18 cellular contexts compared by ENCODE assay signal in genomic region chr20:57704245-57704644, GRCh38. TPM values are rescaled to one million over a fixed set of nuclear protein-coding genes. Genes with fewer than 3 reads are reported as not detected.
A peak's percentile ranks its signal among the peaks of the same experiment; 100 is the strongest.
DNase-seq lines count a peak whose midpoint lies in the region; ATAC-seq, FAIRE-seq and TF ChIP-seq lines count a peak whose summit lies in the region.
"Had no signal": no experiment of that assay in that cellular context is flagged by ENCODE, and none has a peak within 500 bp of the region (broad histone marks: within the 10 kb centered on the region; RNA-seq: fewer than 3 reads in every experiment).

No MANE protein-coding gene starts in this region.

- dilution Hi-C loops in keratinocyte (cut with MboI; ENCODE audit: extremely low pct_ligation_motif_present, low sequenced_read_pairs), result no loop called here

- no peak overlapping the region for H2AFZ ChIP-seq in keratinocyte (ENCODE audit: control insufficient read depth, low read length)

- H3K36me3 Mint-ChIP-seq in activated naive CD8-positive, alpha-beta T cell treated with anti-CD3 and anti-CD28 coated beads for 36 hours, result no peaks in the 10 kb centered on the region
- peaks cover 2% of the 10 kb centered on the region for H3K36me3 Mint-ChIP-seq in activated naive CD8-positive, alpha-beta T cell treated with anti-CD3 and anti-CD28 coated beads, Interleukin-2, amount 50 U/mL, for 24 hours (ENCODE audit: low read depth)

- H3K9me3 Mint-ChIP-seq in activated naive CD8-positive, alpha-beta T cell treated with anti-CD3 and anti-CD28 coated beads for 36 hours, result no peaks in the 10 kb centered on the region
- no peaks in the 10 kb centered on the region for H3K9me3 Mint-ChIP-seq in activated naive CD8-positive, alpha-beta T cell treated with anti-CD3 and anti-CD28 coated beads, Interleukin-2, amount 50 U/mL, for 24 hours
- H3K9me3 Mint-ChIP-seq: activated CD8-positive, alpha-beta T cell treated with anti-CD3 and anti-CD28 coated beads for 36 hours had no signal

- TF ChIP-seq CTCF in VCaP (conservative IDR thresholded peaks at IDR 0.05) (no peak), keratinocyte (optimal IDR thresholded peaks at IDR 0.05 in 1 of 3, IDR thresholded peaks at IDR 0.05 in 1 of 3, conservative IDR thresholded peaks at IDR 0.05 in 1 of 3; ENCODE audit: extremely low read depth in 1 of 3, insufficient read depth in 2 of 3, low read length in 3 of 3) (no peak), vagina (IDR thresholded peaks at IDR 0.05) (no peak)

- H3K27ac Mint-ChIP-seq in activated naive CD8-positive, alpha-beta T cell treated with anti-CD3 and anti-CD28 coated beads for 36 hours, result peak overlapping the region; percentile 38
- H3K27ac Mint-ChIP-seq in activated naive CD8-positive, alpha-beta T cell treated with anti-CD3 and anti-CD28 coated beads, Interleukin-2, amount 50 U/mL, for 24 hours, result no peak overlapping the region
- H3K27ac Mint-ChIP-seq: activated CD8-positive, alpha-beta T cell treated with anti-CD3 and anti-CD28 coated beads for 36 hours had no signal

- no peak overlapping the region for H3K4me2 ChIP-seq in keratinocyte (ENCODE audit: control insufficient read depth, extremely low read depth, insufficient read depth, low read depth, low read length)

- TF ChIP-seq POLR2A in vagina (IDR thresholded peaks at IDR 0.05), result no peak

- peaks cover 100% of the 10 kb centered on the region for H3K79me2 ChIP-seq in keratinocyte (ENCODE audit: control insufficient read depth, insufficient read depth, low read length)

- H3K27me3 ChIP-seq in keratinocyte (ENCODE audit: control insufficient read depth, extremely low read depth, insufficient read depth, low read length), result no peaks in the 10 kb centered on the region
- no peaks in the 10 kb centered on the region for H3K27me3 ChIP-seq in vagina
- H3K27me3 ChIP-seq: suprapubic skin had no signal

- H3K27me3 Mint-ChIP-seq in activated naive CD8-positive, alpha-beta T cell treated with anti-CD3 and anti-CD28 coated beads for 36 hours, result peaks cover 11% of the 10 kb centered on the region
- peaks cover 10% of the 10 kb centered on the region for H3K27me3 Mint-ChIP-seq in activated naive CD8-positive, alpha-beta T cell treated with anti-CD3 and anti-CD28 coated beads, Interleukin-2, amount 50 U/mL, for 24 hours

- H3K4me1 Mint-ChIP-seq in activated naive CD8-positive, alpha-beta T cell treated with anti-CD3 and anti-CD28 coated beads for 36 hours, result peaks cover 31% of the 10 kb centered on the region
- H3K4me1 Mint-ChIP-seq in activated naive CD8-positive, alpha-beta T cell treated with anti-CD3 and anti-CD28 coated beads, Interleukin-2, amount 50 U/mL, for 24 hours, result peaks cover 52% of the 10 kb centered on the region

- intact Hi-C loops in vagina (cut with DNase I), result no loop called here

- H4K20me1 ChIP-seq in keratinocyte (ENCODE audit: control insufficient read depth, extremely low read depth, insufficient read depth, low read length), result peaks cover 54% of the 10 kb centered on the region

- no peak for ATAC-seq in activated naive CD8-positive, alpha-beta T cell treated with anti-CD3 and anti-CD28 coated beads, Interleukin-2, amount 50 U/mL, for 24 hours
- ATAC-seq in GM19328 (IDR thresholded peaks at IDR 0.05; ENCODE audit: unreplicated experiment), result no peak
- ATAC-seq: activated CD8-positive, alpha-beta T cell treated with anti-CD3 and anti-CD28 coated beads for 36 hours; left colon had no signal

- no peak for DNase-seq in activated naive CD8-positive, alpha-beta T cell treated with anti-CD3 and anti-CD28 coated beads for 36 hours
- no peak for DNase-seq in activated naive CD8-positive, alpha-beta T cell treated with anti-CD3 and anti-CD28 coated beads, Interleukin-2, amount 50 U/mL, for 24 hours
- no peak for DNase-seq in keratinocyte (ENCODE audit: low read depth, low spot score)
- no peak for DNase-seq in vagina (ENCODE audit: extremely low spot score in 2 of 2)
- no peak for DNase-seq in stimulated activated CD4-positive, alpha-beta T cell treated with anti-CD3 and anti-CD28 coated beads, Interleukin-15, amount 100 ng/mL, for 24 hours
- DNase-seq in stimulated activated naive CD4-positive, alpha-beta T cell (lab: John Stamatoyannopoulos, UW), result no peak
- DNase-seq: activated CD8-positive, alpha-beta T cell treated with anti-CD3 and anti-CD28 coated beads for 36 hours; activated naive CD4-positive, alpha-beta T cell; activated T-cell treated with anti-CD3 and anti-CD28 coated beads, Interleukin-2, amount 50 U/mL, for 1 hour; amniotic stem cell; left colon; NCI-H1694; NCI-H2171; NCI-H524 treated with DMSO at 0.1 percent for 48 hours; T1000 had no signal

- H3K27ac ChIP-seq in VCaP, result peak overlapping the region; percentile 99
- no peak overlapping the region for H3K27ac ChIP-seq in keratinocyte (ENCODE audit: control insufficient read depth, insufficient read depth, low read length)
- H3K27ac ChIP-seq in vagina, result peak overlapping the region; percentile 78
- H3K27ac ChIP-seq: suprapubic skin had no signal

- peaks cover 13% of the 10 kb centered on the region for H3K9me1 ChIP-seq in keratinocyte (ENCODE audit: control insufficient read depth, extremely low read depth, insufficient read depth, low read length)

- FAIRE-seq in keratinocyte (lab: Jason Lieb, UNC), result no peak

- H3K4me3 ChIP-seq in keratinocyte (ENCODE audit: control insufficient read depth in 2 of 3, extremely low read depth in 1 of 3, insufficient read depth in 2 of 3, low read depth in 1 of 3, low read length in 3 of 3), result no peak overlapping the region
- H3K4me3 ChIP-seq in vagina, result no peak overlapping the region
- H3K4me3 ChIP-seq: suprapubic skin had no signal

- H3K9ac ChIP-seq in keratinocyte (ENCODE audit: control insufficient read depth, extremely low read depth, insufficient read depth, low read length), result peak overlapping the region; percentile 10

- H3K4me1 ChIP-seq in keratinocyte (ENCODE audit: control insufficient read depth, extremely low read depth, insufficient read depth, low read length), result peaks cover 68% of the 10 kb centered on the region
- H3K4me1 ChIP-seq in vagina, result peaks cover 85% of the 10 kb centered on the region

- no peak overlapping the region for H3K4me3 Mint-ChIP-seq in activated naive CD8-positive, alpha-beta T cell treated with anti-CD3 and anti-CD28 coated beads for 36 hours
- H3K4me3 Mint-ChIP-seq in activated naive CD8-positive, alpha-beta T cell treated with anti-CD3 and anti-CD28 coated beads, Interleukin-2, amount 50 U/mL, for 24 hours, result no peak overlapping the region
- H3K4me3 Mint-ChIP-seq: activated CD8-positive, alpha-beta T cell treated with anti-CD3 and anti-CD28 coated beads for 36 hours had no signal

- H3K36me3 ChIP-seq in keratinocyte (ENCODE audit: control insufficient read depth in 2 of 2, extremely low read depth in 1 of 2, insufficient read depth in 2 of 2, low read length in 2 of 2) (peaks cover 8 to 65% of the 10 kb centered on the region in 2 experiments), vagina (no peaks in the 10 kb centered on the region)
- H3K36me3 ChIP-seq: suprapubic skin had no signal

- H3K9me3 ChIP-seq in keratinocyte (ENCODE audit: control insufficient read depth, low read depth, low read length) (no peaks in the 10 kb centered on the region), vagina (no peaks in the 10 kb centered on the region)
- H3K9me3 ChIP-seq: suprapubic skin had no signal

RNA-seq across cellular contexts. Expression of gene PMEPA1, which starts 5.6 kb away (rescaled TPM):
- total RNA-seq in activated naive CD8-positive, alpha-beta T cell treated with anti-CD3 and anti-CD28 coated beads for 36 hours, result 1 to 10 TPM; 1.0 to 1.7 TPM
- polyA plus RNA-seq in keratinocyte, result 29.0 to 84.0 TPM (median 50.7 TPM) in 3 replicates
- polyA plus RNA-seq in keratinocyte (2011; ENCODE audit: low read depth), result 14.2 TPM
- polyA plus RNA-seq in keratinocyte (2011; cell fraction: cytosol; rRNA removed), result 40.6 and 82.2 TPM in 2 replicates
- 70.2 and 80.4 TPM in 2 replicates for polyA plus RNA-seq in keratinocyte (2011; cell fraction: nucleus; rRNA removed)
- 20.6 and 151 TPM in 2 replicates for polyA plus RNA-seq in keratinocyte (2012; ENCODE audit: low replicate concordance)
- 41.7 to 94.9 TPM (median 50.4 TPM) in 3 replicates for polyA minus RNA-seq in keratinocyte
- 149 TPM for polyA minus RNA-seq in keratinocyte (2011; cell fraction: cytosol; rRNA and poly(A)+ RNA removed)
- polyA minus RNA-seq in keratinocyte (2011; cell fraction: nucleus; rRNA and poly(A)+ RNA removed), result 70.1 and 74.7 TPM in 2 replicates
- total RNA-seq in vagina, result 11.3 TPM
